ENCODE assay signal across 36 cellular contexts in genomic region chr11:113271551-113272245, GRCh38.
"Had no signal": no experiment of that assay in that cellular context is flagged by ENCODE, and none has a peak within 500 bp of the region (broad histone marks: within the 10 kb centered on the region; RNA-seq: fewer than 3 reads in every experiment).

No MANE protein-coding gene starts in this region.

- H3K27ac Mint-ChIP-seq: activated B cell treated with CpG ODN at 0.5 μM for 24 hours; activated CD4-positive, alpha-beta memory T cell treated with anti-CD3 and anti-CD28 coated beads for 36 hours; activated CD4-positive, alpha-beta T cell treated with anti-CD3 and anti-CD28 coated beads, Interleukin-2, amount 10 ng/mL, durations not matched to agents 24 days and 14 days; activated CD8-positive, alpha-beta T cell treated with anti-CD3 and anti-CD28 coated beads for 36 hours; activated naive CD4-positive, alpha-beta T cell treated with anti-CD3 and anti-CD28 coated beads for 36 hours; activated naive CD4-positive, alpha-beta T cell treated with anti-CD3 and anti-CD28 coated beads, Interleukin-2, amount 50 U/mL, for 72 hours; activated naive CD8-positive, alpha-beta T cell treated with anti-CD3 and anti-CD28 coated beads for 36 hours; activated T-cell treated with anti-CD3 and anti-CD28 coated beads, Interleukin-2, amount 50 U/mL, for 72 hours; activated T-helper 1 cell treated with anti-CD3 and anti-CD28 coated beads, Interleukin-12 subunit alpha, Interleukin-12 subunit beta, Interleukin-2, Interleukin-4 antibody, amounts not matched to agents 30 ng/mL and 10 ng/mL and 1 ng/mL, durations not matched to agents 14 hours and 24 hours and 36 hours; activated T-helper 17 cell treated with anti-CD3 and anti-CD28 coated beads, Interleukin-2, amount 50 U/mL, for 72 hours; T-helper 1 cell treated with Interleukin-12 subunit alpha and Interleukin-12 subunit beta and Interleukin-4 antibody, amounts not matched to agents 30 μg/mL and 1 μg/mL, for 36 hours; T-helper 2 cell treated with Interferon-gamma antibody and Interleukin-4, amounts not matched to agents 5 μg/mL and 100 μg/mL, for 36 hours had no signal

- H3K27me3 ChIP-seq: adrenal gland, body of pancreas, cardiac muscle cell had no signal

- H3K4me1 ChIP-seq: adrenal gland, body of pancreas had no signal

- H3K4me3 Mint-ChIP-seq: activated B cell treated with CpG ODN at 0.5 μM for 24 hours; activated CD4-positive, alpha-beta memory T cell treated with anti-CD3 and anti-CD28 coated beads for 36 hours; activated CD4-positive, alpha-beta T cell treated with anti-CD3 and anti-CD28 coated beads, Interleukin-2, amount 10 ng/mL, durations not matched to agents 24 days and 14 days; activated CD8-positive, alpha-beta T cell treated with anti-CD3 and anti-CD28 coated beads for 36 hours; activated naive CD4-positive, alpha-beta T cell treated with anti-CD3 and anti-CD28 coated beads for 36 hours; activated naive CD8-positive, alpha-beta T cell treated with anti-CD3 and anti-CD28 coated beads for 36 hours; activated T-cell treated with anti-CD3 and anti-CD28 coated beads, Interleukin-2, amount 50 U/mL, for 4 hours; activated T-cell treated with anti-CD3 and anti-CD28 coated beads, Interleukin-2, amount 50 U/mL, for 72 hours; activated T-helper 1 cell treated with anti-CD3 and anti-CD28 coated beads, Interleukin-12 subunit alpha, Interleukin-12 subunit beta, Interleukin-2, Interleukin-4 antibody, amounts not matched to agents 30 ng/mL and 10 ng/mL and 1 ng/mL, durations not matched to agents 14 hours and 24 hours and 36 hours; activated T-helper 17 cell treated with anti-CD3 and anti-CD28 coated beads, Interleukin-2, amount 50 U/mL, for 72 hours; central memory CD8-positive, alpha-beta T cell; T-helper 1 cell treated with Interleukin-12 subunit alpha and Interleukin-12 subunit beta and Interleukin-4 antibody, amounts not matched to agents 30 μg/mL and 1 μg/mL, for 36 hours; T-helper 2 cell treated with Interferon-gamma antibody and Interleukin-4, amounts not matched to agents 5 μg/mL and 100 μg/mL, for 36 hours had no signal

- H3K4me1 Mint-ChIP-seq: activated B cell treated with CpG ODN at 0.5 μM for 24 hours; activated CD4-positive, alpha-beta T cell treated with anti-CD3 and anti-CD28 coated beads, Interleukin-2, amount 10 ng/mL, durations not matched to agents 24 days and 14 days; activated naive CD8-positive, alpha-beta T cell treated with anti-CD3 and anti-CD28 coated beads for 36 hours; activated T-helper 17 cell treated with anti-CD3 and anti-CD28 coated beads, Interleukin-2, amount 50 U/mL, for 72 hours; central memory CD8-positive, alpha-beta T cell had no signal

- H3K9me3 ChIP-seq: adrenal gland, body of pancreas had no signal

- H3K9me3 Mint-ChIP-seq: activated B cell treated with CpG ODN at 0.5 μM for 24 hours; activated CD4-positive, alpha-beta memory T cell treated with anti-CD3 and anti-CD28 coated beads for 36 hours; activated CD4-positive, alpha-beta T cell treated with anti-CD3 and anti-CD28 coated beads, Interleukin-2, amount 10 ng/mL, durations not matched to agents 24 days and 14 days; activated CD8-positive, alpha-beta T cell treated with anti-CD3 and anti-CD28 coated beads for 36 hours; activated naive CD4-positive, alpha-beta T cell treated with anti-CD3 and anti-CD28 coated beads for 36 hours; activated naive CD4-positive, alpha-beta T cell treated with anti-CD3 and anti-CD28 coated beads, Interleukin-2, amount 50 U/mL, for 72 hours; activated naive CD8-positive, alpha-beta T cell treated with anti-CD3 and anti-CD28 coated beads for 36 hours; activated T-cell treated with anti-CD3 and anti-CD28 coated beads, Interleukin-2, amount 50 U/mL, for 4 hours; activated T-cell treated with anti-CD3 and anti-CD28 coated beads, Interleukin-2, amount 50 U/mL, for 72 hours; activated T-helper 1 cell treated with anti-CD3 and anti-CD28 coated beads, Interleukin-12 subunit alpha, Interleukin-12 subunit beta, Interleukin-2, Interleukin-4 antibody, amounts not matched to agents 30 ng/mL and 10 ng/mL and 1 ng/mL, durations not matched to agents 14 hours and 24 hours and 36 hours; activated T-helper 17 cell treated with anti-CD3 and anti-CD28 coated beads, Interleukin-2, amount 50 U/mL, for 72 hours; central memory CD8-positive, alpha-beta T cell; T-helper 1 cell treated with Interleukin-12 subunit alpha and Interleukin-12 subunit beta and Interleukin-4 antibody, amounts not matched to agents 30 μg/mL and 1 μg/mL, for 36 hours; T-helper 2 cell treated with Interferon-gamma antibody and Interleukin-4, amounts not matched to agents 5 μg/mL and 100 μg/mL, for 36 hours had no signal

- H3K4me3 ChIP-seq: adrenal gland, body of pancreas, cardiac muscle cell had no signal

- H3K27me3 Mint-ChIP-seq: activated CD4-positive, alpha-beta memory T cell treated with anti-CD3 and anti-CD28 coated beads for 36 hours; activated CD4-positive, alpha-beta T cell treated with anti-CD3 and anti-CD28 coated beads, Interleukin-2, amount 10 ng/mL, durations not matched to agents 24 days and 14 days; activated naive CD8-positive, alpha-beta T cell treated with anti-CD3 and anti-CD28 coated beads for 36 hours had no signal

- ATAC-seq: activated CD8-positive, alpha-beta T cell treated with anti-CD3 and anti-CD28 coated beads for 36 hours; activated naive CD4-positive, alpha-beta T cell treated with anti-CD3 and anti-CD28 coated beads, Interleukin-2, amount 50 U/mL, for 72 hours; activated T-cell treated with anti-CD3 and anti-CD28 coated beads, Interleukin-2, amount 50 U/mL, for 4 hours; activated T-cell treated with anti-CD3 and anti-CD28 coated beads, Interleukin-2, amount 50 U/mL, for 72 hours; activated T-helper 17 cell treated with anti-CD3 and anti-CD28 coated beads, Interleukin-2, amount 50 U/mL, for 72 hours; body of pancreas had no signal

- DNase-seq: activated B cell treated with CpG ODN at 0.5 μM for 24 hours; activated CD4-positive, alpha-beta memory T cell treated with anti-CD3 and anti-CD28 coated beads for 36 hours; activated CD4-positive, alpha-beta T cell treated with anti-CD3 and anti-CD28 coated beads for 4 hours; activated CD4-positive, alpha-beta T cell treated with anti-CD3 and anti-CD28 coated beads, Interleukin-2, amount 10 ng/mL, durations not matched to agents 24 days and 14 days; activated CD4-positive, alpha-beta T cell treated with anti-CD3 and anti-CD28 coated beads, Interleukin-2, amount 50 U/mL, for 1 hour; activated CD4-positive, alpha-beta T cell treated with anti-CD3 and anti-CD28 coated beads, Interleukin-2, amount 50 U/mL, for 4 hours; activated CD4-positive, CD25-positive, alpha-beta regulatory T cell treated with anti-CD3 and anti-CD28 coated beads, Interleukin-2, amount 50 U/mL, for 72 hours; activated CD8-positive, alpha-beta memory T cell treated with anti-CD3 and anti-CD28 coated beads, Interleukin-2, amount 50 U/mL, for 4 hours; activated CD8-positive, alpha-beta T cell treated with anti-CD3 and anti-CD28 coated beads for 36 hours; activated effector memory CD4-positive, alpha-beta T cell treated with anti-CD3 and anti-CD28 coated beads, Interleukin-2, amount 50 U/mL, for 16 hours; activated gamma-delta T cell treated with Interleukin-2 at 50 U/mL for 16 hours; activated naive CD4-positive, alpha-beta T cell; activated naive CD4-positive, alpha-beta T cell treated with anti-CD3 and anti-CD28 coated beads for 36 hours; activated naive CD4-positive, alpha-beta T cell treated with anti-CD3 and anti-CD28 coated beads, Interleukin-2, amount 50 U/mL, for 16 hours; activated naive CD8-positive, alpha-beta T cell treated with anti-CD3 and anti-CD28 coated beads for 36 hours; activated T-cell treated with anti-CD3 and anti-CD28 coated beads for 4 hours; activated T-cell treated with anti-CD3 and anti-CD28 coated beads, Interleukin-2, amount 50 U/mL, for 1 hour; activated T-cell treated with anti-CD3 and anti-CD28 coated beads, Interleukin-2, amount 50 U/mL, for 4 hours; activated T-cell treated with anti-CD3 and anti-CD28 coated beads, Interleukin-2, amount 50 U/mL, for 72 hours; adrenal gland; amniotic stem cell; aorta; body of pancreas; caudate nucleus; cerebellar nuclear complex; T-helper 1 cell; T-helper 2 cell; T-helper 9 cell had no signal

- H3K36me3 Mint-ChIP-seq: activated CD4-positive, alpha-beta memory T cell treated with anti-CD3 and anti-CD28 coated beads for 36 hours; activated naive CD4-positive, alpha-beta T cell treated with anti-CD3 and anti-CD28 coated beads, Interleukin-2, amount 50 U/mL, for 72 hours; activated naive CD8-positive, alpha-beta T cell treated with anti-CD3 and anti-CD28 coated beads for 36 hours had no signal

- H3K27ac ChIP-seq: body of pancreas, cardiac muscle cell, VCaP had no signal
